28 cellular contexts compared by ENCODE assay signal in the genomic region with DNA sequence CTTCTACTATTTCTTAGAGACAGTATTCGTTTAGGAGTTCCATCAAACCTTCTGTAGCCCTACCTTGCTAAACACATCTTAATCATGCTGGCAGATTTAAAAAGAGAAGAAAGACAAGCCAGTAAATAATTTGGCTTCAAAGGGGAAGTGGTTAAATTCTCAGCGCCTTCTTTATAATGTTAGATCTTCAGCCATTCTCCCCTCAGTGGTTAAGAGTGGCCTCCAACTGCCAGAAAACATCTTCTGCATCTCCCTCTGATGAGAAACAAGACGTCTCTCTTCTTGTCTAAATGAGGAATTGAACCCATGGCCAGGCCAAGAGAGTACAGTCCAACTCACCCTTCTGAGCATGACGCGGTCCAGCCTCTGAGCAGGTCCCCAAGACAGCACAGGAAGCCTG. TPM values are rescaled to one million over a fixed set of nuclear protein-coding genes. Genes with fewer than 3 reads are reported as not detected.
"Had no signal": no experiment of that assay in that cellular context is flagged by ENCODE, and none has a peak within 500 bp of the region (broad histone marks: within the 10 kb centered on the region; RNA-seq: fewer than 3 reads in every experiment).

No MANE protein-coding gene starts in this region.

- H3K4me3 Mint-ChIP-seq: activated naive CD4-positive, alpha-beta T cell treated with anti-CD3 and anti-CD28 coated beads for 36 hours; activated naive CD8-positive, alpha-beta T cell treated with anti-CD3 and anti-CD28 coated beads, Interleukin-2, amount 10 ng/mL, durations not matched to agents 7 days and 5 days; mesothelial cell of epicardium; naive thymus-derived CD8-positive, alpha-beta T cell; neural progenitor cell; stimulated activated memory B cell treated with anti-CD40 and anti-IgM and Interleukin-4, amounts not matched to agents 10 μg/mL and 1 μg/mL and 100 μg/mL, for 72 hours had no signal

- H3K27ac ChIP-seq: breast epithelium, colonic mucosa, dorsolateral prefrontal cortex, esophagus muscularis mucosa, neural progenitor cell, stomach, suprapubic skin, tibial nerve had no signal

- H2AFZ ChIP-seq: neural progenitor cell had no signal

- H3K4me3 ChIP-seq: breast epithelium, colonic mucosa, dorsolateral prefrontal cortex, esophagus muscularis mucosa, neural progenitor cell, stomach, suprapubic skin, tibial nerve had no signal

- H3K36me3 ChIP-seq: breast epithelium, colonic mucosa, esophagus muscularis mucosa, neural progenitor cell, stomach, suprapubic skin, tibial nerve had no signal

- H3K36me3 Mint-ChIP-seq: activated naive CD8-positive, alpha-beta T cell treated with anti-CD3 and anti-CD28 coated beads, Interleukin-2, amount 10 ng/mL, durations not matched to agents 7 days and 5 days; mesothelial cell of epicardium; neural progenitor cell; stimulated activated memory B cell treated with anti-CD40 and anti-IgM and Interleukin-4, amounts not matched to agents 10 μg/mL and 1 μg/mL and 100 μg/mL, for 72 hours had no signal

- H3K9me3 Mint-ChIP-seq: activated naive CD8-positive, alpha-beta T cell treated with anti-CD3 and anti-CD28 coated beads, Interleukin-2, amount 10 ng/mL, durations not matched to agents 7 days and 5 days had no signal

- H3K4me1 Mint-ChIP-seq: naive thymus-derived CD8-positive, alpha-beta T cell; neural progenitor cell; stimulated activated memory B cell treated with anti-CD40 and anti-IgM and Interleukin-4, amounts not matched to agents 10 μg/mL and 1 μg/mL and 100 μg/mL, for 72 hours had no signal

- H3K4me1 ChIP-seq: breast epithelium, colonic mucosa, suprapubic skin had no signal

- DNase-seq: activated CD8-positive, alpha-beta memory T cell treated with anti-CD3 and anti-CD28 coated beads for 24 hours; activated CD8-positive, alpha-beta memory T cell treated with anti-CD3 and anti-CD28 coated beads, Interleukin-2, amount 50 U/mL, for 4 hours; activated naive CD4-positive, alpha-beta T cell treated with anti-CD3 and anti-CD28 coated beads for 36 hours; activated naive CD8-positive, alpha-beta T cell treated with anti-CD3 and anti-CD28 coated beads, Interleukin-2, amount 10 ng/mL, durations not matched to agents 7 days and 5 days; activated T-cell treated with anti-CD3 and anti-CD28 coated beads, Interleukin-2, amount 50 U/mL, for 48 hours; amniotic stem cell; colonic mucosa; dorsolateral prefrontal cortex; kidney; mammary epithelial cell; naive thymus-derived CD8-positive, alpha-beta T cell; posterior cingulate gyrus; small intestine; stimulated activated CD4-positive, alpha-beta T cell treated with anti-CD3 and anti-CD28 coated beads, Interleukin-15, amount 100 ng/mL, for 24 hours; stomach had no signal

- H3K27ac Mint-ChIP-seq: activated naive CD4-positive, alpha-beta T cell treated with anti-CD3 and anti-CD28 coated beads for 36 hours; activated naive CD8-positive, alpha-beta T cell treated with anti-CD3 and anti-CD28 coated beads, Interleukin-2, amount 10 ng/mL, durations not matched to agents 7 days and 5 days; mesothelial cell of epicardium; naive thymus-derived CD8-positive, alpha-beta T cell; neural progenitor cell; stimulated activated memory B cell treated with anti-CD40 and anti-IgM and Interleukin-4, amounts not matched to agents 10 μg/mL and 1 μg/mL and 100 μg/mL, for 72 hours had no signal

- H3K4me2 ChIP-seq: neural progenitor cell had no signal

- H3K27me3 ChIP-seq: breast epithelium, colonic mucosa, neural progenitor cell, suprapubic skin, tibial nerve had no signal

- ATAC-seq: left lobe of liver; naive thymus-derived CD8-positive, alpha-beta T cell; sciatic nerve; stimulated activated memory B cell treated with anti-CD40 and anti-IgM and Interleukin-4, amounts not matched to agents 10 μg/mL and 1 μg/mL and 100 μg/mL, for 72 hours had no signal

- H3K9me3 ChIP-seq: breast epithelium, colonic mucosa, suprapubic skin had no signal

RNA-seq across cellular contexts. Expression of gene LRRC52, which starts 16.5 kb away (rescaled TPM):
- total RNA-seq: activated naive CD4-positive, alpha-beta T cell treated with anti-CD3 and anti-CD28 coated beads for 36 hours; activated naive CD8-positive, alpha-beta T cell treated with anti-CD3 and anti-CD28 coated beads, Interleukin-2, amount 10 ng/mL, durations not matched to agents 7 days and 5 days; breast epithelium; colonic mucosa; frontal cortex; kidney; left lobe of liver; mammary epithelial cell; mesothelial cell of epicardium; naive thymus-derived CD8-positive, alpha-beta T cell; omental fat pad; renal cortical epithelial cell; sciatic nerve; stomach; suprapubic skin; tibial nerve; urinary bladder had no signal
- polyA plus RNA-seq: mammary epithelial cell; naive thymus-derived CD8-positive, alpha-beta T cell; small intestine; stomach; urinary bladder had no signal
